1 cellular context compared by ENCODE assay signal in the genomic region with DNA sequence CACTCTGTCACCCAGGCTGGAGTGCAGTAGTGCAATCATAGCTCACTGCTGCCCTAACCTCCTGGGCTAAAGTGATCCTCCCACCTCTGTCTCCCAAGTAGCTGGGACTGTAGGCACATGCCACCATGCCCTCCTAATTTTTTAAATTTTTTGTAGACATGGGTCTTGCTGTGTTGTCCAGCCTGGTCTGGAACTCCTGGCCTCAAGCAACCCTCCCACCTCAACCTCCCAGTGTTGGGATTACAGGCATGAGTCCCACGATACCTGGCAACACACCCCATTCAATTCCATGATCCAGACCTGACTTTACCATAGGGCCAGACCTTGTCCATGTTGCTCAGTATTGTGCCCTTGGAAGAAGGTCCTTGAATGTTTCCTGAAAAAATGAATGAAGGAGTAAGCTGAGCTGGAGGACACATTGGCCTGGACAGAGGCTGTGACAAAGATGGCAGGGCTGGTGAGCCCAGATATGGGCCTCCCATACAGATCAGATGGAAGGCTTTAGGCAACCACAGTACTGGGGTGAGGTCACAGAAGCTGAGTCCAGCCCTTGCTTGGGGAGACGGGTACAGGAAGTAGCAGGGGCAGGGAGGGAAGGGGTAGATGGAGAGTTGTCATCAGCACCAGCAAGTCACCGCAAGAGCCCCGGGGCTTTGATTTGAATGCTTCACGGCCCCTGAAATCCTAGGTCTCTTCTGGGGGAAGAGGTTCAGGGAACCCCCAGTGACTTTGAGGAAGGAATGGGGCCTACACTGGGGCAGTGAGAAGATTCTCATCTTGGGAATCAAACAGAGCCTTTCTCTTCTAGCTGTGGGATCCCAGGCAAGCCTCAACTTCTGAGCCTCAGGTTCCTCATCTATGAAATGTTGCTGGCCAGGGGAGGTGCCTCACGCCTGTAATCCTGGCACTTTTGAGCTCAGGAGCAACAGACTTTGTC.
TF ChIP-seq lines count a peak whose summit lies in the region.

No MANE protein-coding gene starts in this region.

TF ChIP-seq in K562, 482 proteins besides CTCF, POLR2A, EP300 and RAD21 (continued from another document and continues in another):
- no peak for TF ChIP-seq TRIM25 (IDR thresholded peaks at IDR 0.05; ENCODE audit: borderline replicate concordance)
- TF ChIP-seq, protein P1, sequence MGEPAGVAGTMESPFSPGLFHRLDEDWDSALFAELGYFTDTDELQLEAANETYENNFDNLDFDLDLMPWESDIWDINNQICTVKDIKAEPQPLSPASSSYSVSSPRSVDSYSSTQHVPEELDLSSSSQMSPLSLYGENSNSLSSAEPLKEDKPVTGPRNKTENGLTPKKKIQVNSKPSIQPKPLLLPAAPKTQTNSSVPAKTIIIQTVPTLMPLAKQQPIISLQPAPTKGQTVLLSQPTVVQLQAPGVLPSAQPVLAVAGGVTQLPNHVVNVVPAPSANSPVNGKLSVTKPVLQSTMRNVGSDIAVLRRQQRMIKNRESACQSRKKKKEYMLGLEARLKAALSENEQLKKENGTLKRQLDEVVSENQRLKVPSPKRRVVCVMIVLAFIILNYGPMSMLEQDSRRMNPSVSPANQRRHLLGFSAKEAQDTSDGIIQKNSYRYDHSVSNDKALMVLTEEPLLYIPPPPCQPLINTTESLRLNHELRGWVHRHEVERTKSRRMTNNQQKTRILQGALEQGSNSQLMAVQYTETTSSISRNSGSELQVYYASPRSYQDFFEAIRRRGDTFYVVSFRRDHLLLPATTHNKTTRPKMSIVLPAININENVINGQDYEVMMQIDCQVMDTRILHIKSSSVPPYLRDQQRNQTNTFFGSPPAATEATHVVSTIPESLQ (CRISPR knock-in tag; IDR thresholded peaks at IDR 0.05), result no peak
- TF ChIP-seq ZNF639 (CRISPR knock-in tag; conservative IDR thresholded peaks at IDR 0.05 in 1 of 2, IDR thresholded peaks at IDR 0.05 in 1 of 2), result 0 out of 4 replicates have a peak, but pooled peaks of 1 of the 2 experiments have one; percentile 19
- no peak for TF ChIP-seq SMC3 (conservative IDR thresholded peaks at IDR 0.05; ENCODE audit: insufficient read depth, low read depth, low read length)
- no peak for TF ChIP-seq CEBPB (tag; IDR thresholded peaks at IDR 0.05)
- peak; percentile 51; the same call in 1 of the 2 replicates for TF ChIP-seq TAL1 (IDR thresholded peaks at IDR 0.05)
- TF ChIP-seq ATF1 (CRISPR knock-in tag; IDR thresholded peaks at IDR 0.05), result no peak
- TF ChIP-seq ATF1 (tag; IDR thresholded peaks at IDR 0.05), result peak; percentile 22; the same call in 1 of the 2 replicates
- no peak for TF ChIP-seq BMI1 (IDR thresholded peaks at IDR 0.05; ENCODE audit: low read length)
- no peak for TF ChIP-seq YBX1 (IDR thresholded peaks at IDR 0.05)
- peak; percentile 41; the same call in 1 of the 2 replicates for TF ChIP-seq CBFA2T2 (conservative IDR thresholded peaks at IDR 0.05)
- TF ChIP-seq ZNF121 (CRISPR knock-in tag; conservative IDR thresholded peaks at IDR 0.05), result peak; percentile 87
- no peak for TF ChIP-seq GTF2F1 (IDR thresholded peaks at IDR 0.05; ENCODE audit: low read depth, low read length)
- TF ChIP-seq, protein P2, sequence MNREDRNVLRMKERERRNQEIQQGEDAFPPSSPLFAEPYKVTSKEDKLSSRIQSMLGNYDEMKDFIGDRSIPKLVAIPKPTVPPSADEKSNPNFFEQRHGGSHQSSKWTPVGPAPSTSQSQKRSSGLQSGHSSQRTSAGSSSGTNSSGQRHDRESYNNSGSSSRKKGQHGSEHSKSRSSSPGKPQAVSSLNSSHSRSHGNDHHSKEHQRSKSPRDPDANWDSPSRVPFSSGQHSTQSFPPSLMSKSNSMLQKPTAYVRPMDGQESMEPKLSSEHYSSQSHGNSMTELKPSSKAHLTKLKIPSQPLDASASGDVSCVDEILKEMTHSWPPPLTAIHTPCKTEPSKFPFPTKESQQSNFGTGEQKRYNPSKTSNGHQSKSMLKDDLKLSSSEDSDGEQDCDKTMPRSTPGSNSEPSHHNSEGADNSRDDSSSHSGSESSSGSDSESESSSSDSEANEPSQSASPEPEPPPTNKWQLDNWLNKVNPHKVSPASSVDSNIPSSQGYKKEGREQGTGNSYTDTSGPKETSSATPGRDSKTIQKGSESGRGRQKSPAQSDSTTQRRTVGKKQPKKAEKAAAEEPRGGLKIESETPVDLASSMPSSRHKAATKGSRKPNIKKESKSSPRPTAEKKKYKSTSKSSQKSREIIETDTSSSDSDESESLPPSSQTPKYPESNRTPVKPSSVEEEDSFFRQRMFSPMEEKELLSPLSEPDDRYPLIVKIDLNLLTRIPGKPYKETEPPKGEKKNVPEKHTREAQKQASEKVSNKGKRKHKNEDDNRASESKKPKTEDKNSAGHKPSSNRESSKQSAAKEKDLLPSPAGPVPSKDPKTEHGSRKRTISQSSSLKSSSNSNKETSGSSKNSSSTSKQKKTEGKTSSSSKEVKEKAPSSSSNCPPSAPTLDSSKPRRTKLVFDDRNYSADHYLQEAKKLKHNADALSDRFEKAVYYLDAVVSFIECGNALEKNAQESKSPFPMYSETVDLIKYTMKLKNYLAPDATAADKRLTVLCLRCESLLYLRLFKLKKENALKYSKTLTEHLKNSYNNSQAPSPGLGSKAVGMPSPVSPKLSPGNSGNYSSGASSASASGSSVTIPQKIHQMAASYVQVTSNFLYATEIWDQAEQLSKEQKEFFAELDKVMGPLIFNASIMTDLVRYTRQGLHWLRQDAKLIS (CRISPR knock-in tag; IDR thresholded peaks at IDR 0.05), result no peak
- TF ChIP-seq PCBP1 (IDR thresholded peaks at IDR 0.05; ENCODE audit: low read depth, low read length, poor library complexity, severe bottlenecking), result no peak
- TF ChIP-seq, protein P3, sequence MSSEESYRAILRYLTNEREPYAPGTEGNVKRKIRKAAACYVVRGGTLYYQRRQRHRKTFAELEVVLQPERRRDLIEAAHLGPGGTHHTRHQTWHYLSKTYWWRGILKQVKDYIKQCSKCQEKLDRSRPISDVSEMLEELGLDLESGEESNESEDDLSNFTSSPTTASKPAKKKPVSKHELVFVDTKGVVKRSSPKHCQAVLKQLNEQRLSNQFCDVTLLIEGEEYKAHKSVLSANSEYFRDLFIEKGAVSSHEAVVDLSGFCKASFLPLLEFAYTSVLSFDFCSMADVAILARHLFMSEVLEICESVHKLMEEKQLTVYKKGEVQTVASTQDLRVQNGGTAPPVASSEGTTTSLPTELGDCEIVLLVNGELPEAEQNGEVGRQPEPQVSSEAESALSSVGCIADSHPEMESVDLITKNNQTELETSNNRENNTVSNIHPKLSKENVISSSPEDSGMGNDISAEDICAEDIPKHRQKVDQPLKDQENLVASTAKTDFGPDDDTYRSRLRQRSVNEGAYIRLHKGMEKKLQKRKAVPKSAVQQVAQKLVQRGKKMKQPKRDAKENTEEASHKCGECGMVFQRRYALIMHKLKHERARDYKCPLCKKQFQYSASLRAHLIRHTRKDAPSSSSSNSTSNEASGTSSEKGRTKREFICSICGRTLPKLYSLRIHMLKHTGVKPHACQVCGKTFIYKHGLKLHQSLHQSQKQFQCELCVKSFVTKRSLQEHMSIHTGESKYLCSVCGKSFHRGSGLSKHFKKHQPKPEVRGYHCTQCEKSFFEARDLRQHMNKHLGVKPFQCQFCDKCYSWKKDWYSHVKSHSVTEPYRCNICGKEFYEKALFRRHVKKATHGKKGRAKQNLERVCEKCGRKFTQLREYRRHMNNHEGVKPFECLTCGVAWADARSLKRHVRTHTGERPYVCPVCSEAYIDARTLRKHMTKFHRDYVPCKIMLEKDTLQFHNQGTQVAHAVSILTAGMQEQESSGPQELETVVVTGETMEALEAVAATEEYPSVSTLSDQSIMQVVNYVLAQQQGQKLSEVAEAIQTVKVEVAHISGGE (CRISPR knock-in tag; IDR thresholded peaks at IDR 0.05), result 0 out of 6 replicates have a peak, but pooled peaks of 1 of the 3 experiments have one; percentile 50
- TF ChIP-seq MYBL2 (IDR thresholded peaks at IDR 0.05; ENCODE audit: low read depth), result no peak
- TF ChIP-seq MYBL2 (CRISPR knock-in tag; IDR thresholded peaks at IDR 0.05; ENCODE audit: borderline replicate concordance), result no peak
- TF ChIP-seq SMAD4 (CRISPR knock-in tag; conservative IDR thresholded peaks at IDR 0.05), result peak; percentile 57; the same call in 1 of the 2 replicates
- TF ChIP-seq FOSL1 (tag; conservative IDR thresholded peaks at IDR 0.05), result no peak
- TF ChIP-seq NR2C1 (IDR thresholded peaks at IDR 0.05), result no peak
- 0 out of 2 replicates have a peak, but pooled peaks have one; percentile 35 for TF ChIP-seq NR2C1 (tag; IDR thresholded peaks at IDR 0.05)
- peak; percentile 88 for TF ChIP-seq ZNF12 (CRISPR knock-in tag; IDR thresholded peaks at IDR 0.05)
- TF ChIP-seq JUNB (CRISPR knock-in tag; conservative IDR thresholded peaks at IDR 0.05), result no peak
- TF ChIP-seq RBM14 (IDR thresholded peaks at IDR 0.05; ENCODE audit: borderline replicate concordance, insufficient read depth, low read depth, low read length), result no peak
- no peak for TF ChIP-seq CBX3 (IDR thresholded peaks at IDR 0.05; ENCODE audit: borderline replicate concordance in 1 of 2, low read length in 2 of 2)
- TF ChIP-seq THAP7 (CRISPR knock-in tag; IDR thresholded peaks at IDR 0.05), result no peak
- no peak for TF ChIP-seq ZNF57 (CRISPR knock-in tag; IDR thresholded peaks at IDR 0.05)
- TF ChIP-seq PHB (CRISPR knock-in tag; IDR thresholded peaks at IDR 0.05), result no peak
- no peak for TF ChIP-seq ELF2 (CRISPR knock-in tag; IDR thresholded peaks at IDR 0.05)
- TF ChIP-seq ZNF124 (CRISPR knock-in tag; IDR thresholded peaks at IDR 0.05), result no peak
- peak; percentile 24; the same call in 1 of the 2 replicates for TF ChIP-seq TEAD4 (IDR thresholded peaks at IDR 0.05; ENCODE audit: low read length)
- no peak for TF ChIP-seq TEAD4 (CRISPR knock-in tag; IDR thresholded peaks at IDR 0.05; ENCODE audit: borderline replicate concordance)
- no peak for TF ChIP-seq CGGBP1 (CRISPR knock-in tag; IDR thresholded peaks at IDR 0.05)
- TF ChIP-seq PHF21A (IDR thresholded peaks at IDR 0.05; ENCODE audit: borderline replicate concordance, low read depth), result no peak
- no peak for TF ChIP-seq SUPT5H (IDR thresholded peaks at IDR 0.05)
- no peak for TF ChIP-seq HNRNPL (IDR thresholded peaks at IDR 0.05; ENCODE audit: low read depth, low read length)
- no peak for TF ChIP-seq MEF2A (IDR thresholded peaks at IDR 0.05; ENCODE audit: control insufficient read depth, low read depth, low read length)
- peak in 1 of 3 experiments; percentile 43 for TF ChIP-seq YY1 (IDR thresholded peaks at IDR 0.05; ENCODE audit: borderline replicate concordance in 1 of 3, control insufficient read depth in 1 of 3, extremely low read depth in 1 of 3, insufficient read depth in 3 of 3, insufficient read length in 1 of 3, insufficient replicate concordance in 2 of 3, low read depth in 1 of 3, low read length in 2 of 3)
- TF ChIP-seq CCAR2 (IDR thresholded peaks at IDR 0.05; ENCODE audit: low read depth, low read length), result no peak
- no peak for TF ChIP-seq ZNF384 (IDR thresholded peaks at IDR 0.05; ENCODE audit: low read depth, low read length)
- TF ChIP-seq ARID1B (IDR thresholded peaks at IDR 0.05), result peak; percentile 38
- no peak for TF ChIP-seq HMGN3 (IDR thresholded peaks at IDR 0.05; ENCODE audit: borderline replicate concordance, extremely low read depth, insufficient read length, low read depth, low read length)
- no peak for TF ChIP-seq SIN3B (IDR thresholded peaks at IDR 0.05; ENCODE audit: low read depth)
- peak; percentile 68 for TF ChIP-seq ZNF24 (IDR thresholded peaks at IDR 0.05)
- peak; percentile 61; the same call in 1 of the 2 replicates for TF ChIP-seq EHMT2 (IDR thresholded peaks at IDR 0.05)
- TF ChIP-seq NCOA6 (IDR thresholded peaks at IDR 0.05), result no peak
- TF ChIP-seq SMARCA5 (IDR thresholded peaks at IDR 0.05), result 0 out of 2 replicates have a peak, but pooled peaks have one; percentile 23
- peak; percentile 11 to 32; a peak in 1 of 4 replicates for TF ChIP-seq RCOR1 (IDR thresholded peaks at IDR 0.05; ENCODE audit: borderline replicate concordance in 1 of 2, low read depth in 2 of 2, low read length in 2 of 2)
- 0 out of 2 replicates have a peak, but pooled peaks have one; percentile 31 for TF ChIP-seq ZNF165 (CRISPR knock-in tag; IDR thresholded peaks at IDR 0.05; ENCODE audit: borderline replicate concordance)
- TF ChIP-seq RBM22 (IDR thresholded peaks at IDR 0.05; ENCODE audit: low read depth, low read length, poor library complexity, severe bottlenecking), result no peak
- TF ChIP-seq KAT7 (CRISPR knock-in tag; IDR thresholded peaks at IDR 0.05; ENCODE audit: borderline replicate concordance), result no peak
- no peak for TF ChIP-seq PHB2 (IDR thresholded peaks at IDR 0.05; ENCODE audit: low read depth)
